Comparison of ENCODE assay signal across 8 cellular contexts in genomic region chr15:67080900-67081431, GRCh38. TPM values are rescaled to one million over a fixed set of nuclear protein-coding genes. Genes with fewer than 3 reads are reported as not detected.
DNase-seq lines count a peak whose midpoint lies in the region; ATAC-seq and TF ChIP-seq lines count a peak whose summit lies in the region.

No MANE protein-coding gene starts in this region.

- DNase-seq in Calu3 = no peak
- DNase-seq in erythroblast (lab: John Stamatoyannopoulos, UW) = peak; percentile 65 to 80
- no peak for DNase-seq in nephron progenitor cell
- no peak for DNase-seq in NCI-H2196 (lab: John Stamatoyannopoulos, UW; ENCODE audit: unreplicated experiment)

- ATAC-seq in GM21423 (IDR thresholded peaks at IDR 0.05; ENCODE audit: unreplicated experiment) (peak; percentile 45), HG03520 (IDR thresholded peaks at IDR 0.05; ENCODE audit: unreplicated experiment) (no peak)
- peak; percentile 68 to 76 for ATAC-seq in activated CD4-positive, CD25-positive, alpha-beta regulatory T cell treated with anti-CD3 and anti-CD28 coated beads, Interleukin-2, amount 50 U/mL, for 24 hours

- H3K9me3 Mint-ChIP-seq in Calu3 (ENCODE audit: low read depth, unreplicated experiment) (no peaks in the 10 kb centered on the region), IgD-negative memory B cell (peaks cover 0 to 1% (median 0%) of the 10 kb centered on the region in 3 donors), nephron progenitor cell (no peaks in the 10 kb centered on the region)

- peaks cover 86% of the 10 kb centered on the region for H3K4me1 Mint-ChIP-seq in Calu3 (ENCODE audit: low read depth, unreplicated experiment)
- H3K4me1 Mint-ChIP-seq in IgD-negative memory B cell = peaks cover 77 to 91% (median 85%) of the 10 kb centered on the region in 3 donors
- peaks cover 92% of the 10 kb centered on the region for H3K4me1 Mint-ChIP-seq in nephron progenitor cell

- CTCF ChIA-PET in Calu3 (lab: Charles Lee) = interaction anchor here (1.1 to 1.6 kb wide), 2 partner anchors 32 to 41 kb away, joined by 4 to 5 read pairs; no protein-coding TSS in a partner anchor

- TF ChIP-seq POLR2A in erythroblast (IDR thresholded peaks at IDR 0.05; ENCODE audit: low read length) = no peak

- H3K27me3 Mint-ChIP-seq in Calu3 (ENCODE audit: unreplicated experiment) (no peaks in the 10 kb centered on the region), IgD-negative memory B cell (no peaks in the 10 kb centered on the region), nephron progenitor cell (ENCODE audit: low read depth, poor library complexity) (peaks cover 5% of the 10 kb centered on the region)

- no TSS peak for BruUV-seq in Calu3 (replicated peaks; lab: Mats Ljungman, UMichigan)

- H3K27ac Mint-ChIP-seq in Calu3 (ENCODE audit: unreplicated experiment) (peak overlapping the region; percentile 33), IgD-negative memory B cell (peak overlapping the region; percentile 93 to 98 (median 98)), nephron progenitor cell (peak overlapping the region; percentile 58)

- intact Hi-C loops in Calu3 (cut with micrococcal nuclease; ENCODE audit: unreplicated experiment) = no loop called here

- H3K4me3 Mint-ChIP-seq in Calu3 (ENCODE audit: low read depth, unreplicated experiment) (no peak overlapping the region), IgD-negative memory B cell (peak overlapping the region; percentile 72 to 93 (median 88)), nephron progenitor cell (no peak overlapping the region)

- no peak for TF ChIP-seq CTCF in Calu3 (IDR thresholded peaks at IDR 0.05; ENCODE audit: unreplicated experiment)
- no peak for TF ChIP-seq CTCF in nephron progenitor cell (IDR thresholded peaks at IDR 0.05)

- H3K36me3 Mint-ChIP-seq in Calu3 (ENCODE audit: insufficient read depth, unreplicated experiment) = peaks cover 56% of the 10 kb centered on the region
- H3K36me3 Mint-ChIP-seq in IgD-negative memory B cell = peaks cover 4% of the 10 kb centered on the region
- peaks cover 63% of the 10 kb centered on the region for H3K36me3 Mint-ChIP-seq in nephron progenitor cell (ENCODE audit: low read depth)

RNA-seq across cellular contexts. Expression of gene SMAD3, which starts 15.6 kb away (rescaled TPM):
- total RNA-seq in Calu3 (2022) = 121 and 147 TPM in 2 replicates
- 32.4 TPM for polyA plus RNA-seq in IgD-negative memory B cell

Comparison
In these comparisons a context has a peak if more than half of its experiments do, and no peak if none do; other contexts are left out.
1. DNase-seq: peak in erythroblast (2 of 2); none in Calu3 (single experiment), nephron progenitor cell (single experiment) and NCI-H2196 (single experiment).
2. H3K27ac Mint-ChIP-seq: peak in every context shown above with its lines; median percentile 98 in IgD-negative memory B cell; 58 in nephron progenitor cell; 33 in Calu3.
3. H3K4me3 Mint-ChIP-seq: peak in IgD-negative memory B cell (4 of 4); none in Calu3 (single experiment) and nephron progenitor cell (single experiment).